Comparison of ENCODE assay signal across 16 cellular contexts in genomic region chr18:22552899-22553460, GRCh38.
"Had no signal": no experiment of that assay in that cellular context is flagged by ENCODE, and none has a peak within 500 bp of the region (broad histone marks: within the 10 kb centered on the region; RNA-seq: fewer than 3 reads in every experiment).

No MANE protein-coding gene starts in this region.

- H3K36me3 ChIP-seq: colonic mucosa, gastrocnemius medialis, heart left ventricle, tibial artery, uterus had no signal

- H3K4me1 Mint-ChIP-seq: activated T-helper 17 cell treated with anti-CD3 and anti-CD28 coated beads, Interleukin-2, amount 50 U/mL, for 72 hours had no signal

- DNase-seq: activated CD4-positive, alpha-beta T cell treated with anti-CD3 and anti-CD28 coated beads, Interleukin-2, amount 50 U/mL, for 48 hours; activated naive CD4-positive, alpha-beta T cell treated with Interleukin-2 at 50 U/mL for 16 hours; central memory CD4-positive, alpha-beta T cell; colonic mucosa; gastrocnemius medialis; heart left ventricle; left cardiac atrium; naive thymus-derived CD4-positive, alpha-beta T cell; stimulated activated CD4-positive, alpha-beta T cell treated with anti-CD3 and anti-CD28 coated beads, Interleukin-12 subunit alpha, Interleukin-12 subunit beta, amount 100 ng/mL, for 4 hours; stimulated activated CD4-positive, alpha-beta T cell treated with anti-CD3 and anti-CD28 coated beads, Interleukin-2, amount 100 ng/mL, for 24 hours; T-helper 1 cell; tibial artery; uterus had no signal

- H3K79me2 ChIP-seq: parathyroid adenoma had no signal

- H3K27ac Mint-ChIP-seq: activated T-helper 17 cell treated with anti-CD3 and anti-CD28 coated beads, Interleukin-2, amount 50 U/mL, for 72 hours; naive thymus-derived CD4-positive, alpha-beta T cell had no signal

- H3K4me3 Mint-ChIP-seq: activated T-helper 17 cell treated with anti-CD3 and anti-CD28 coated beads, Interleukin-2, amount 50 U/mL, for 72 hours; naive thymus-derived CD4-positive, alpha-beta T cell had no signal

- ATAC-seq: activated T-helper 17 cell treated with anti-CD3 and anti-CD28 coated beads, Interleukin-2, amount 50 U/mL, for 72 hours; gastrocnemius medialis; heart left ventricle; left cardiac atrium; naive thymus-derived CD4-positive, alpha-beta T cell had no signal

- H2AFZ ChIP-seq: parathyroid adenoma had no signal

- H3K4me3 ChIP-seq: colonic mucosa, gastrocnemius medialis, heart left ventricle, tibial artery, uterus had no signal

- H3K27me3 ChIP-seq: colonic mucosa, gastrocnemius medialis, heart left ventricle, tibial artery, uterus had no signal

- H3K9me3 ChIP-seq: colonic mucosa, gastrocnemius medialis, heart left ventricle, tibial artery, uterus had no signal

- H3K9me3 Mint-ChIP-seq: activated T-helper 17 cell treated with anti-CD3 and anti-CD28 coated beads, Interleukin-2, amount 50 U/mL, for 72 hours had no signal

- H3K27ac ChIP-seq: colonic mucosa, gastrocnemius medialis, parathyroid adenoma, uterus, VCaP had no signal

- H3K9ac ChIP-seq: parathyroid adenoma had no signal

- H3K4me1 ChIP-seq: colonic mucosa, gastrocnemius medialis, parathyroid adenoma had no signal
